ENCODE assay signal across 1 cellular context in genomic region chr1:200223207-200223606, GRCh38.
TF ChIP-seq lines count a peak whose summit lies in the region.

No MANE protein-coding gene starts in this region.

TF ChIP-seq in H1, 55 proteins besides CTCF, POLR2A, EP300 and RAD21:
- TF ChIP-seq CHD7 (IDR thresholded peaks at IDR 0.05; ENCODE audit: insufficient replicate concordance, low read length) (no peak), ATF3 (IDR thresholded peaks at IDR 0.05; ENCODE audit: insufficient read depth, low read depth, low read length) (no peak), TCF12 (IDR thresholded peaks at IDR 0.05; ENCODE audit: low read depth, low read length) (no peak), KDM5A (IDR thresholded peaks at IDR 0.05; ENCODE audit: low read length) (no peak), CBX8 (IDR thresholded peaks at IDR 0.05; ENCODE audit: borderline replicate concordance, low read depth, low read length) (no peak), KDM1A (IDR thresholded peaks at IDR 0.05; ENCODE audit: borderline replicate concordance, low read length) (no peak), POLR2AphosphoS5 (IDR thresholded peaks at IDR 0.05; ENCODE audit: low read depth, low read length) (no peak)
